In the genomic region with DNA sequence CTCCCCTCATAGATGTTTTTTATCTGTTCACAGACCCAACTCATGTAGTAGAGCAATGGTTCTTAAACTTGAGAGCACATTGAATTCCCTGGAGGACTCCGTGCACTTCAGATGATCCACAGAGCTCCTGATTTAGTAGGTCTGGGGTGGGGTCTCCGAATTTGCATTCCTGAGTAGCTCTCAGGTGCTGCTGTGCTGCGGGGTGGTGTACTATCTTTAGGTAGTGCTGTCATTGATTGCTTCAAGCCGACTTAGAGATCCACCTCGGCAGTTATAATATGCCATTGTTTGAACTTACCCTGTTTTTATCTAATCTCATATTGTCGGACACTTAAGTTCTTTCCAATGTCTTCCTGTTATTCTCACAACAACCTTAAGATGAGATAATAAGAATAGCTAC, we compare ENCODE assay signal across 29 cellular contexts. TPM values are rescaled to one million over a fixed set of nuclear protein-coding genes. Genes with fewer than 3 reads are reported as not detected.
"Had no signal": no experiment of that assay in that cellular context is flagged by ENCODE, and none has a peak within 500 bp of the region (broad histone marks: within the 10 kb centered on the region; RNA-seq: fewer than 3 reads in every experiment).

No MANE protein-coding gene starts in this region.

- ATAC-seq: activated CD4-positive, alpha-beta T cell treated with anti-CD3 and anti-CD28 coated beads for 36 hours; activated CD8-positive, alpha-beta memory T cell treated with anti-CD3 and anti-CD28 coated beads, Interleukin-2, amount 10 ng/mL, durations not matched to agents 7 days and 5 days; activated CD8-positive, alpha-beta T cell treated with anti-CD3 and anti-CD28 coated beads, Interleukin-2, amount 10 ng/mL, durations not matched to agents 7 days and 5 days; activated naive CD4-positive, alpha-beta T cell treated with anti-CD3 and anti-CD28 coated beads, Interleukin-2, amount 50 U/mL, for 72 hours; activated T-cell treated with anti-CD3 and anti-CD28 coated beads, Interleukin-2, amount 50 U/mL, for 72 hours; effector memory CD8-positive, alpha-beta T cell; gastroesophageal sphincter; heart right ventricle had no signal

- DNase-seq: activated CD4-positive, alpha-beta memory T cell treated with anti-CD3 and anti-CD28 coated beads for 36 hours; activated CD4-positive, alpha-beta T cell treated with anti-CD3 and anti-CD28 coated beads for 36 hours; activated CD4-positive, alpha-beta T cell treated with anti-CD3 and anti-CD28 coated beads, Interleukin-2, amount 10 ng/mL, durations not matched to agents 24 days and 14 days; activated CD4-positive, CD25-positive, alpha-beta regulatory T cell; activated CD4-positive, CD25-positive, alpha-beta regulatory T cell treated with anti-CD3 and anti-CD28 coated beads, Interleukin-2, amount 50 U/mL, for 72 hours; activated CD8-positive, alpha-beta memory T cell treated with anti-CD3 and anti-CD28 coated beads, Interleukin-2, amount 10 ng/mL, durations not matched to agents 7 days and 5 days; activated CD8-positive, alpha-beta memory T cell treated with anti-CD3 and anti-CD28 coated beads, Interleukin-2, amount 50 U/mL, for 4 hours; activated CD8-positive, alpha-beta T cell treated with anti-CD3 and anti-CD28 coated beads, Interleukin-2, amount 10 ng/mL, durations not matched to agents 7 days and 5 days; activated gamma-delta T cell; activated naive CD4-positive, alpha-beta T cell; activated naive CD4-positive, alpha-beta T cell treated with anti-CD3 and anti-CD28 coated beads, Interleukin-2, amount 10 ng/mL, durations not matched to agents 7 days and 5 days; activated naive CD8-positive, alpha-beta T cell treated with anti-CD3 and anti-CD28 coated beads, Interleukin-2, amount 10 ng/mL, durations not matched to agents 7 days and 5 days; activated T-cell treated with anti-CD3 and anti-CD28 coated beads, Interleukin-2, amount 50 U/mL, for 24 hours; activated T-cell treated with anti-CD3 and anti-CD28 coated beads, Interleukin-2, amount 50 U/mL, for 72 hours; amniotic stem cell; anterior cingulate cortex; caudate nucleus; cortex of kidney; dermis blood vessel endothelial cell; effector CD4-positive, alpha-beta T cell; effector memory CD8-positive, alpha-beta T cell; esophagus squamous epithelium; foreskin melanocyte; heart right ventricle; T-helper 2 cell had no signal

RNA-seq across cellular contexts. Expression of a gene that starts 45.0 kb away (rescaled TPM):
- total RNA-seq: activated CD4-positive, alpha-beta memory T cell treated with anti-CD3 and anti-CD28 coated beads for 36 hours; activated CD4-positive, alpha-beta T cell treated with anti-CD3 and anti-CD28 coated beads for 36 hours; activated CD8-positive, alpha-beta memory T cell treated with anti-CD3 and anti-CD28 coated beads for 36 hours; activated CD8-positive, alpha-beta memory T cell treated with anti-CD3 and anti-CD28 coated beads, Interleukin-2, amount 10 ng/mL, durations not matched to agents 7 days and 5 days; activated CD8-positive, alpha-beta T cell treated with anti-CD3 and anti-CD28 coated beads, Interleukin-2, amount 10 ng/mL, durations not matched to agents 7 days and 5 days; activated naive CD4-positive, alpha-beta T cell treated with anti-CD3 and anti-CD28 coated beads, Interleukin-2, amount 50 U/mL, for 72 hours; activated naive CD8-positive, alpha-beta T cell treated with anti-CD3 and anti-CD28 coated beads, Interleukin-2, amount 10 ng/mL, durations not matched to agents 7 days and 5 days; activated T-cell treated with anti-CD3 and anti-CD28 coated beads, Interleukin-2, amount 50 U/mL, for 72 hours; T-helper 1 cell treated with Interleukin-12 subunit alpha and Interleukin-12 subunit beta and Interleukin-4 antibody, amounts not matched to agents 30 ng/mL and 1 ng/mL, for 36 hours had no signal
